9 cellular contexts compared by ENCODE assay signal in genomic region chr3:139935866-139936817, GRCh38. TPM values are rescaled to one million over a fixed set of nuclear protein-coding genes. Genes with fewer than 3 reads are reported as not detected.
DNase-seq lines count a peak whose midpoint lies in the region; ATAC-seq, FAIRE-seq and TF ChIP-seq lines count a peak whose summit lies in the region.
"Had no signal": no experiment of that assay in that cellular context is flagged by ENCODE, and none has a peak within 500 bp of the region (broad histone marks: within the 10 kb centered on the region; RNA-seq: fewer than 3 reads in every experiment).

No MANE protein-coding gene starts in this region.

- no peak overlapping the region for H3K27ac Mint-ChIP-seq in natural killer cell

- no peaks in the 10 kb centered on the region for H3K79me2 ChIP-seq in OCI-LY7 (ENCODE audit: insufficient read depth, low read depth, low read length)

- peaks cover 12 to 20% of the 10 kb centered on the region in 2 donors for H3K4me1 ChIP-seq in adrenal gland (replicated peaks in 1 of 2)
- peaks cover 3 to 13% of the 10 kb centered on the region in 2 donors for H3K4me1 ChIP-seq in kidney (ENCODE audit: control insufficient read depth in 1 of 2, insufficient read depth in 1 of 2, low read depth in 1 of 2, low read length in 2 of 2)
- peaks cover 6 to 24% of the 10 kb centered on the region in 2 donors for H3K4me1 ChIP-seq in thoracic aorta (ENCODE audit: control insufficient read depth in 1 of 2, low read depth in 2 of 2)
- no peaks in the 10 kb centered on the region for H3K4me1 ChIP-seq in OCI-LY7 (ENCODE audit: insufficient read depth, low read length, poor library complexity, severe bottlenecking)

- intact Hi-C loops in adrenal gland (cut with DNase I): loop anchor here in 1 of 2 donors (5.0 to 10.0 kb wide), 2 partner anchors 561 to 799 kb away; no protein-coding TSS in a partner anchor
- intact Hi-C loops in kidney (cut with DNase I): no loop called here
- intact Hi-C loops in natural killer cell (cut with micrococcal nuclease): no loop called here
- intact Hi-C loops in OCI-LY7 (cut with micrococcal nuclease; ENCODE audit: unreplicated experiment): loop anchor here (10.0 kb wide), 1 partner anchor 929 kb away; no protein-coding TSS in a partner anchor

- TF ChIP-seq CTCF in adrenal gland (IDR thresholded peaks at IDR 0.05) (no peak), kidney (IDR thresholded peaks at IDR 0.05; ENCODE audit: borderline replicate concordance, extremely low read depth, insufficient read depth) (no peak), thoracic aorta (IDR thresholded peaks at IDR 0.05) (no peak), natural killer cell (IDR thresholded peaks at IDR 0.05) (no peak), OCI-LY7 (conservative IDR thresholded peaks at IDR 0.05; ENCODE audit: low read length) (no peak)

- no peak for TF ChIP-seq POLR2A in adrenal gland (IDR thresholded peaks at IDR 0.05)

- BruUV-seq in OCI-LY7 (replicated peaks; lab: Mats Ljungman, UMichigan): no TSS peak

- no peak for FAIRE-seq in kidney (lab: Jason Lieb, UNC)

- H4K20me1 ChIP-seq in OCI-LY7 (ENCODE audit: insufficient read depth, low read length): no peaks in the 10 kb centered on the region

- H3K9me3 Mint-ChIP-seq in natural killer cell: peaks cover 0 to 3% of the 10 kb centered on the region in 2 donors

- no peak overlapping the region for H3K4me2 ChIP-seq in OCI-LY7 (ENCODE audit: low read length)

- H3K9me2 ChIP-seq in OCI-LY7 (ENCODE audit: insufficient read depth, low read length): no peaks in the 10 kb centered on the region

- peak overlapping the region in 1 of 2 donors; percentile 22 for H3K9ac ChIP-seq in kidney (ENCODE audit: low read length in 2 of 2)

- H3K4me3 ChIP-seq in adrenal gland: peak overlapping the region in 1 of 4 donors; percentile 56
- peak overlapping the region; percentile 44 to 63 for H3K4me3 ChIP-seq in kidney (ENCODE audit: low read length in 2 of 2)
- peak overlapping the region; percentile 72 for H3K4me3 ChIP-seq in thoracic aorta
- H3K4me3 ChIP-seq in OCI-LY7 (ENCODE audit: low read depth, low read length, poor library complexity, severe bottlenecking): no peak overlapping the region

- no peak overlapping the region for H3K4me3 Mint-ChIP-seq in natural killer cell

- ATAC-seq in thoracic aorta (ENCODE audit: insufficient number of reproducible peaks, low FRiP score, low read depth): no peak
- no peak for ATAC-seq in natural killer cell

- H3K27me3 ChIP-seq in adrenal gland (peaks cover 31% of the 10 kb centered on the region), thoracic aorta (replicated peaks; ENCODE audit: insufficient read depth) (no peaks in the 10 kb centered on the region)

- 3 to 6% (median 5%) methylated on average over 20 to 42 of the region's 42 CpGs for WGBS in adrenal gland, 4 donors

- POLR2A ChIA-PET in OCI-LY7 (lab: Charles Lee): interaction anchor here (0.6 to 0.7 kb wide), 2 partner anchors 33 to 1256 kb away, joined by 3 to 5 read pairs; no protein-coding TSS in a partner anchor

- no peak overlapping the region for H2AFZ ChIP-seq in OCI-LY7 (ENCODE audit: low read length)

- H3K4me1 Mint-ChIP-seq in natural killer cell: no peaks in the 10 kb centered on the region

- peaks cover 29 to 58% of the 10 kb centered on the region in 2 donors for H3K27me3 Mint-ChIP-seq in natural killer cell (ENCODE audit: low read depth in 2 of 2)

- H3K27ac ChIP-seq in adrenal gland (peak overlapping the region in 1 of 5 donors; percentile 11), kidney (ENCODE audit: low read depth in 2 of 2, low read length in 2 of 2) (no peak overlapping the region), thoracic aorta (no peak overlapping the region), OCI-LY7 (ENCODE audit: low read depth, low read length, poor library complexity, severe bottlenecking) (no peak overlapping the region)
- H3K27ac ChIP-seq: C4-2B had no signal

- CTCF ChIA-PET in OCI-LY7 (lab: Charles Lee; ENCODE audit: unreplicated experiment): no interaction called here

- H3K36me3 ChIP-seq in adrenal gland (replicated peaks in 1 of 2) (no peaks in the 10 kb centered on the region), kidney (ENCODE audit: control insufficient read depth in 1 of 2, insufficient read depth in 2 of 2, low read length in 2 of 2) (no peaks in the 10 kb centered on the region), thoracic aorta (no peaks in the 10 kb centered on the region), OCI-LY7 (ENCODE audit: insufficient read depth, low read length) (no peaks in the 10 kb centered on the region)

- H3K9me3 ChIP-seq in adrenal gland (replicated peaks in 1 of 3): no peaks in the 10 kb centered on the region
- no peaks in the 10 kb centered on the region for H3K9me3 ChIP-seq in kidney (ENCODE audit: control insufficient read depth in 1 of 2, low read length in 2 of 2)
- H3K9me3 ChIP-seq in thoracic aorta: no peaks in the 10 kb centered on the region
- H3K9me3 ChIP-seq in OCI-LY7 (ENCODE audit: low read length): no peaks in the 10 kb centered on the region

- no peaks in the 10 kb centered on the region for H3K36me3 Mint-ChIP-seq in natural killer cell

- DNase-seq in NCI-H524 (lab: John Stamatoyannopoulos, UW) (peak; percentile 21 to 74), NCI-H524 treated with DMSO at 0.1 percent for 48 hours (lab: John Stamatoyannopoulos, UW) (no peak), adrenal gland (peak; percentile 13 to 52 (median 27)), kidney (peak; percentile 82), thoracic aorta (ENCODE audit: low spot score) (no peak), natural killer cell (no peak), OCI-LY7 (ENCODE audit: low spot score) (no peak), HPDE6-E6E7 (ENCODE audit: extremely low spot score) (no peak)

RNA-seq across cellular contexts. Expression of gene CLSTN2, which starts 1.2 kb away (rescaled TPM):
- total RNA-seq in adrenal gland (10 to 100 TPM in 3 of 8 donors, 1 to 10 TPM in 5; 3.2 to 17.8 (median 6.9) TPM), kidney (12.0 TPM), thoracic aorta (10 to 100 TPM in 1 of 2 donors, 1 to 10 TPM in 1; 7.6 to 15.7 TPM), natural killer cell (under 1 TPM in 1 of 3 donors, not detected in 2; 0.05 TPM), OCI-LY7 (2022) (not detected in 2 replicates)
- polyA plus RNA-seq in adrenal gland (1 to 10 TPM in 2 of 3 donors, under 1 TPM in 1; 0.77 to 4.9 (median 2.7) TPM), kidney (ENCODE audit: insufficient read depth, low read depth, low replicate concordance) (2.0 TPM)
- not detected in 2 replicates for total RNA-seq in OCI-LY7 (2014; rRNA removed; shearing (Covaris generic))

Comparison
In these comparisons a context has a peak if more than half of its experiments do, and no peak if none do; other contexts are left out.
1. DNase-seq: peak in NCI-H524 (2 of 2), adrenal gland (7 of 7) and kidney (single experiment); none in NCI-H524 treated with DMSO at 0.1 percent for 48 hours (single experiment), thoracic aorta (single experiment), natural killer cell (single experiment), OCI-LY7 (single experiment) and HPDE6-E6E7 (single experiment).
2. RNA of gene CLSTN2, which starts 1.2 kb away (total RNA-seq): 7.6 to 15.7 TPM in thoracic aorta, 12.0 TPM in kidney (single experiment) and 3.2 to 17.8 TPM in adrenal gland; 0.05 TPM in natural killer cell and not detected in OCI-LY7; every median in the first group is over 4 times any median in the second.